ENCODE assay signal across 7 cellular contexts in the genomic region with DNA sequence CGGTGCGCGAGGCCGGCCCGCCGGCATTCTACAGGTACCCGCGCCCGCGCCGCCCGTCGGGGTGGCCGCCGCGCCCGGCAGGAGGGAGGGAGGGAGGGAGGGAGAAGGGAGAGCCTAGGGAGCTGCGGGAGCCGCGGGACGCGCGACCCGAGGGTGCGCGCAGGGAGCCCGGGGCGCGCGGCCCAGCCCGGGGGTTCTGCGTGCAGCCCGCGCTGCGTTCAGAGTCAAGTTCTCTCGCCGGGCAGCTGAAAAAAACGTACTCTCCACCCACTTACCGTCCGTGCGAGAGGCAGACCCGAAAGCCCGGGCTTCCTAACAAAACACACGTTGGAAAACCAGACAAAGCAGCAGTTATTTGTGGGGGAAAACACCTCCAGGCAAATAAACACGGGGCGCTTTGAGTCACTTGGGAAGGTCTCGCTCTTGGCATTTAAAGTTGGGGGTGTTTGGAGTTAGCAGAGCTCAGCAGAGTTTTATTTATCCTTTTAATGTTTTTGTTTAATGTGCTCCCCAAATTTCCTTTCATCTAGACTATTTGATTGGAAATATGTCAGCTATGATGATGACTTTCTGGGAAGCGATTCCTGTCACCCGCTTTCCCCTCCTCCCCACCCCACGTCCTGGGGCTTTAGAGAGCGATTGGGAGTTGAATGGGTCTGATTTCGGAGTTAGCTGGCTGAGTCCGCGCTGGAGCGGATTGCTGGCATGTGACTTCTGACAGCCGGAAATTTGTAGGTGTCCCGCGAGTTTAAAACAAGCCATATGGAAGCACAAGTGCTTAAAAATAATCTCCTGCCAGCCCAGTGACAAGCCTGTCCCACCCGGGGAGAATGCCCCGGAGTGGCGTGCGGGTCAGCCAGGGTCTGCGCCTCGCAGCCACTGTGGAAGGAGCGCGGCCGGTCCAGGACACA. TPM values are rescaled to one million over a fixed set of nuclear protein-coding genes. Genes with fewer than 3 reads are reported as not detected.
DNase-seq lines count a peak whose midpoint lies in the region; ATAC-seq and TF ChIP-seq lines count a peak whose summit lies in the region.

No MANE protein-coding gene starts in this region.

- no peak overlapping the region for H3K23ac ChIP-seq in H9 (ENCODE audit: insufficient read length, low read depth, low read length)

- peaks cover 21% of the 10 kb centered on the region in 2 experiments for H3K4me1 Mint-ChIP-seq in H9
- peaks cover 21% of the 10 kb centered on the region for H3K4me1 Mint-ChIP-seq in stimulated activated naive CD8-positive, alpha-beta T cell treated with anti-CD3 and anti-CD28 coated beads, Interleukin-15, amount 100 ng/mL, for 72 hours

- H3K56ac ChIP-seq in H9 (ENCODE audit: insufficient read length, low read depth, low read length), result no peak overlapping the region

- no peak overlapping the region for H4K91ac ChIP-seq in H9 (ENCODE audit: insufficient read length, low read depth, low read length)

- H3K4me1 ChIP-seq in H9 (ENCODE audit: insufficient read depth, low read length) (no peaks in the 10 kb centered on the region), adipocyte (ENCODE audit: control insufficient read depth, insufficient read depth, low read length) (peaks cover 39% of the 10 kb centered on the region), iPS-20b (ENCODE audit: insufficient read depth, low read length) (peaks cover 3% of the 10 kb centered on the region; the same call in 1 of the 2 replicates)

- H3K79me2 ChIP-seq in H9 (ENCODE audit: insufficient read depth, low read length), result no peaks in the 10 kb centered on the region

- H3K4me3 Mint-ChIP-seq in H9, result peak overlapping the region; percentile 69 to 89
- peak overlapping the region; percentile 67 to 77 for H3K4me3 Mint-ChIP-seq in stimulated activated naive CD8-positive, alpha-beta T cell treated with anti-CD3 and anti-CD28 coated beads, Interleukin-15, amount 100 ng/mL, for 72 hours

- H2AK5ac ChIP-seq in H9 (ENCODE audit: insufficient read length, low read length), result no peak overlapping the region

- H3K36me3 ChIP-seq in adipocyte (ENCODE audit: control insufficient read depth, insufficient read depth, low read length, severe bottlenecking) (no peaks in the 10 kb centered on the region), iPS-20b (ENCODE audit: insufficient read depth, low read depth, low read length) (no peaks in the 10 kb centered on the region)

- no peak overlapping the region for H2BK12ac ChIP-seq in H9 (ENCODE audit: insufficient read length, low read depth, low read length)

- no CpG with 5 or more reads among the region's 67 CpGs for WGBS in H9 (ENCODE audit: extremely low coverage, insufficient read length, low lambda C conversion rate)

- no peak for TF ChIP-seq CTCF in H9 (conservative IDR thresholded peaks at IDR 0.05)

- no peak overlapping the region for H4K5ac ChIP-seq in H9 (ENCODE audit: insufficient read length, low read depth, low read length)

- H3K9ac ChIP-seq in H9 (ENCODE audit: extremely low read depth, insufficient read length, low read length) (no peak overlapping the region), adipocyte (ENCODE audit: low read length) (peak overlapping the region; percentile 28), iPS-20b (ENCODE audit: low read depth, low read length) (no peak overlapping the region)

- H3K9me3 Mint-ChIP-seq in H9, result no peaks in the 10 kb centered on the region; a peak in 2 of 5 replicates
- peaks cover 0 to 1% of the 10 kb centered on the region in 2 donors for H3K9me3 Mint-ChIP-seq in stimulated activated naive CD8-positive, alpha-beta T cell treated with anti-CD3 and anti-CD28 coated beads, Interleukin-15, amount 100 ng/mL, for 72 hours

- no peak overlapping the region for H3K18ac ChIP-seq in H9 (ENCODE audit: insufficient read length, low read depth, low read length)

- no peak overlapping the region for H3K27ac Mint-ChIP-seq in H9
- no peak overlapping the region for H3K27ac Mint-ChIP-seq in stimulated activated naive CD8-positive, alpha-beta T cell treated with anti-CD3 and anti-CD28 coated beads, Interleukin-15, amount 100 ng/mL, for 72 hours

- ATAC-seq in stimulated activated naive CD8-positive, alpha-beta T cell treated with anti-CD3 and anti-CD28 coated beads, Interleukin-15, amount 100 ng/mL, for 72 hours, result peak; percentile 55

- no peak overlapping the region for H3T11ph ChIP-seq in H9 (ENCODE audit: low read length)

- no peak overlapping the region for H2BK20ac ChIP-seq in H9 (ENCODE audit: low read depth, low read length, poor library complexity, severe bottlenecking)

- H4K20me1 ChIP-seq in H9 (ENCODE audit: control insufficient read depth, insufficient read depth, insufficient read length), result no peaks in the 10 kb centered on the region

- DNase-seq in H9 (peak; percentile 39), adipocyte (ENCODE audit: low read depth) (peak; percentile 16), Kasumi-1 (lab: John Stamatoyannopoulos, UW) (no peak), medulla oblongata (ENCODE audit: extremely low spot score) (no peak)
- no peak for DNase-seq in stimulated activated naive CD8-positive, alpha-beta T cell treated with anti-CD3 and anti-CD28 coated beads, Interleukin-15, amount 100 ng/mL, for 72 hours
- DNase-seq in activated effector memory CD4-positive, alpha-beta T cell treated with Interleukin-2 at 50 U/mL for 16 hours, result no peak

- H3K36me3 Mint-ChIP-seq in H9 (ENCODE audit: insufficient read depth in 1 of 3, low read depth in 3 of 3), result no peaks in the 10 kb centered on the region

- H2BK5ac ChIP-seq in H9 (ENCODE audit: insufficient read length, low read length), result no peak overlapping the region

- no peak overlapping the region for H2BK120ac ChIP-seq in H9 (ENCODE audit: low read depth, low read length, poor library complexity, severe bottlenecking)

- peak overlapping the region; percentile 77 for H3K4me3 ChIP-seq in adipocyte (ENCODE audit: low read length)
- peak overlapping the region; percentile 65 for H3K4me3 ChIP-seq in iPS-20b (ENCODE audit: low read length)

- no peak overlapping the region for H4K8ac ChIP-seq in H9 (replicated peaks; ENCODE audit: insufficient read length, low read depth, low read length)

- no peak overlapping the region for H2BK15ac ChIP-seq in H9 (ENCODE audit: low read depth, low read length)

- H3K4ac ChIP-seq in H9 (ENCODE audit: low read depth, low read length), result no peak overlapping the region

- H3K27me3 Mint-ChIP-seq in H9 (ENCODE audit: low read depth), result peaks cover 92% of the 10 kb centered on the region
- peaks cover 80% of the 10 kb centered on the region for H3K27me3 Mint-ChIP-seq in stimulated activated naive CD8-positive, alpha-beta T cell treated with anti-CD3 and anti-CD28 coated beads, Interleukin-15, amount 100 ng/mL, for 72 hours

- H3K14ac ChIP-seq in H9 (ENCODE audit: insufficient read depth, low read length), result no peak overlapping the region

- H3K27ac ChIP-seq in H9 (ENCODE audit: insufficient read length, low read depth, low read length) (no peak overlapping the region), iPS-20b (ENCODE audit: low read length) (no peak overlapping the region)

- H3K27me3 ChIP-seq in H9 (ENCODE audit: insufficient read depth, low read length) (peaks cover 25% of the 10 kb centered on the region), adipocyte (replicated peaks; ENCODE audit: control insufficient read depth, insufficient read depth, low read length) (no peaks in the 10 kb centered on the region), iPS-20b (ENCODE audit: insufficient read depth, low read length) (peaks cover 89% of the 10 kb centered on the region)

- H2AFZ ChIP-seq in H9 (ENCODE audit: low read length), result no peak overlapping the region

- H3K79me1 ChIP-seq in H9 (ENCODE audit: insufficient read depth, low read depth, low read length, poor library complexity, severe bottlenecking), result no peaks in the 10 kb centered on the region

- peaks cover 21% of the 10 kb centered on the region for H3K23me2 ChIP-seq in H9 (ENCODE audit: insufficient read length, low read depth, low read length, poor library complexity, severe bottlenecking)

- H3K4me2 ChIP-seq in H9 (ENCODE audit: insufficient read depth, insufficient read length, low read length), result peak overlapping the region; percentile 64

- H3K9me3 ChIP-seq in H9 (ENCODE audit: control insufficient read depth, low read depth, low read length) (no peaks in the 10 kb centered on the region), adipocyte (ENCODE audit: control insufficient read depth, low read length) (peaks cover 4% of the 10 kb centered on the region), iPS-20b (ENCODE audit: insufficient read depth, low read depth, low read length) (no peaks in the 10 kb centered on the region)

RNA-seq across cellular contexts. Expression of gene ESR1, which starts 1.1 kb away (rescaled TPM):
- total RNA-seq in H9 (2021), result not detected in 2 replicates

Comparison
In these comparisons a context has a peak if more than half of its experiments do, and no peak if none do; other contexts are left out.
1. DNase-seq: peak in H9 (single experiment) and adipocyte (single experiment); none in stimulated activated naive CD8-positive, alpha-beta T cell treated with anti-CD3 and anti-CD28 coated beads, Interleukin-15, amount 100 ng/mL, for 72 hours (0 of 2), Kasumi-1 (0 of 2), activated effector memory CD4-positive, alpha-beta T cell treated with Interleukin-2 at 50 U/mL for 16 hours (single experiment) and medulla oblongata (single experiment).